10 cellular contexts compared by ENCODE assay signal in genomic region chr16:28304214-28304613, GRCh38. TPM values are rescaled to one million over a fixed set of nuclear protein-coding genes. Genes with fewer than 3 reads are reported as not detected.
DNase-seq lines count a peak whose midpoint lies in the region; ATAC-seq and TF ChIP-seq lines count a peak whose summit lies in the region.
"Had no signal": no experiment of that assay in that cellular context is flagged by ENCODE, and none has a peak within 500 bp of the region (broad histone marks: within the 10 kb centered on the region; RNA-seq: fewer than 3 reads in every experiment).

No MANE protein-coding gene starts in this region.

- DNase-seq in ELF-1 (ENCODE audit: low read depth, low spot score): peak; percentile 71
- peak; percentile 41 for DNase-seq in M059J (ENCODE audit: low read depth)
- DNase-seq in cardiac fibroblast (ENCODE audit: low read depth in 2 of 2): peak; percentile 48 to 54
- peak; percentile 40 for DNase-seq in mucosa of gallbladder (ENCODE audit: low spot score)
- no peak for DNase-seq in activated effector memory CD4-positive, alpha-beta T cell treated with Interleukin-2 at 50 U/mL for 16 hours
- no peak for DNase-seq in NCI-H2081 (lab: John Stamatoyannopoulos, UW)
- DNase-seq in posterior vena cava (ENCODE audit: low spot score): no peak
- DNase-seq: NCI-H524 treated with DMSO at 0.1 percent for 48 hours had no signal

- intact Hi-C loops in posterior vena cava (cut with DNase I): no loop called here

- no peak overlapping the region for H3K4me3 ChIP-seq in cardiac fibroblast (replicated peaks in 1 of 2; ENCODE audit: low read depth in 2 of 2, low read length in 2 of 2)

- TF ChIP-seq CTCF in cardiac fibroblast (IDR thresholded peaks at IDR 0.05; ENCODE audit: low read depth, low read length): no peak

- no peak for ATAC-seq in esophagus mucosa

RNA-seq across cellular contexts. Expression of gene SBK1, which starts 11.9 kb away (rescaled TPM):
- 0.07 TPM in 1 of 2 replicates, not detected in the other for total RNA-seq in M059J (2014; rRNA removed; shearing (Covaris generic))
- total RNA-seq in mucosa of gallbladder: 0.89 TPM
- under 1 TPM; 0.05 to 0.09 TPM for total RNA-seq in posterior vena cava
- total RNA-seq in esophagus mucosa: 0.52 TPM

RNA-seq across cellular contexts. Expression of gene NPIPB6, which starts 59.1 kb away (rescaled TPM):
- total RNA-seq in M059J (2014; rRNA removed; shearing (Covaris generic)): 0.07 and 0.42 TPM in 2 replicates
- 3.3 TPM for total RNA-seq in mucosa of gallbladder
- 1 to 10 TPM; 1.5 to 3.4 TPM for total RNA-seq in posterior vena cava
- 1.00 TPM for total RNA-seq in esophagus mucosa
- total RNA-seq: pulmonary artery endothelial cell had no signal

Comparison
In these comparisons a context has a peak if more than half of its experiments do, and no peak if none do; other contexts are left out.
1. DNase-seq: peak in ELF-1 (single experiment), M059J (single experiment), cardiac fibroblast (2 of 2) and mucosa of gallbladder (single experiment); none in activated effector memory CD4-positive, alpha-beta T cell treated with Interleukin-2 at 50 U/mL for 16 hours (single experiment), NCI-H2081 (0 of 2) and posterior vena cava (single experiment).